In genomic region chr7:149818536-149818840, GRCh38 we compare ENCODE assay signal across 30 cellular contexts. TPM values are rescaled to one million over a fixed set of nuclear protein-coding genes. Genes with fewer than 3 reads are reported as not detected.
"Had no signal": no experiment of that assay in that cellular context is flagged by ENCODE, and none has a peak within 500 bp of the region (broad histone marks: within the 10 kb centered on the region; RNA-seq: fewer than 3 reads in every experiment).

No MANE protein-coding gene starts in this region.

- H3K36me3 ChIP-seq: brain microvascular endothelial cell, esophagus muscularis mucosa, transverse colon, WERI-Rb-1 had no signal

- DNase-seq: activated CD4-positive, alpha-beta memory T cell treated with anti-CD3 and anti-CD28 coated beads for 36 hours; activated CD4-positive, alpha-beta T cell treated with anti-CD3 and anti-CD28 coated beads for 48 hours; activated CD8-positive, alpha-beta memory T cell treated with anti-CD3 and anti-CD28 coated beads, Interleukin-2, amount 50 U/mL, for 48 hours; activated gamma-delta T cell; activated naive CD4-positive, alpha-beta T cell treated with anti-CD3 and anti-CD28 coated beads, Interleukin-2, amount 10 ng/mL, durations not matched to agents 7 days and 5 days; activated naive CD8-positive, alpha-beta T cell treated with anti-CD3 and anti-CD28 coated beads, Interleukin-2, amount 10 ng/mL, durations not matched to agents 7 days and 5 days; activated T-cell treated with anti-CD3 and anti-CD28 coated beads, Interleukin-2, amount 50 U/mL, for 24 hours; brain microvascular endothelial cell; caudate nucleus; endodermal cell; foreskin melanocyte; mesenchymal stem cell; natural killer cell; stimulated activated CD4-positive, alpha-beta T cell treated with anti-CD3 and anti-CD28 coated beads, Interleukin-15, amount 100 ng/mL, for 24 hours; stimulated activated CD4-positive, alpha-beta T cell treated with anti-CD3 and anti-CD28 coated beads, Interleukin-2, amount 100 ng/mL, for 24 hours; stimulated activated naive B cell treated with anti-CD40 and anti-IgM and Interleukin-4, amounts not matched to agents 10 μg/mL and 1 μg/mL and 100 μg/mL, for 72 hours; T-helper 17 cell; T1000; testis; transverse colon had no signal

- H3K4me2 ChIP-seq: smooth muscle cell had no signal

- FAIRE-seq: astrocyte, islet of Langerhans, urothelium cell line had no signal

- H3K4me1 ChIP-seq: esophagus muscularis mucosa, testis had no signal

- H3K27me3 ChIP-seq: brain microvascular endothelial cell, testis, transverse colon had no signal

- H3K27me3 Mint-ChIP-seq: activated CD4-positive, alpha-beta memory T cell treated with anti-CD3 and anti-CD28 coated beads for 36 hours; activated naive CD4-positive, alpha-beta T cell treated with anti-CD3 and anti-CD28 coated beads, Interleukin-2, amount 10 ng/mL, durations not matched to agents 7 days and 5 days; activated naive CD8-positive, alpha-beta T cell treated with anti-CD3 and anti-CD28 coated beads, Interleukin-2, amount 10 ng/mL, durations not matched to agents 7 days and 5 days; activated T-cell treated with anti-CD3 and anti-CD28 coated beads, Interleukin-2, amount 50 U/mL, for 24 hours; dendritic cell treated with granulocyte-macrophage colony-stimulating factor and Interleukin-4, amounts not matched to agents 40 ng/mL and 50 ng/mL, for 4 days; T-helper 17 cell had no signal

- ATAC-seq: activated CD4-positive, CD25-positive, alpha-beta regulatory T cell treated with anti-CD3 and anti-CD28 coated beads, Interleukin-2, amount 50 U/mL, for 24 hours; natural killer cell; stimulated activated naive B cell treated with anti-CD40 and anti-IgM and Interleukin-4, amounts not matched to agents 10 μg/mL and 1 μg/mL and 100 μg/mL, for 72 hours; T-helper 17 cell had no signal

- H3K9me3 Mint-ChIP-seq: activated CD4-positive, alpha-beta memory T cell treated with anti-CD3 and anti-CD28 coated beads for 36 hours; activated naive CD4-positive, alpha-beta T cell treated with anti-CD3 and anti-CD28 coated beads, Interleukin-2, amount 10 ng/mL, durations not matched to agents 7 days and 5 days; activated naive CD8-positive, alpha-beta T cell treated with anti-CD3 and anti-CD28 coated beads, Interleukin-2, amount 10 ng/mL, durations not matched to agents 7 days and 5 days; activated T-cell treated with anti-CD3 and anti-CD28 coated beads, Interleukin-2, amount 50 U/mL, for 24 hours; dendritic cell treated with granulocyte-macrophage colony-stimulating factor and Interleukin-4, amounts not matched to agents 40 ng/mL and 50 ng/mL, for 4 days; natural killer cell; stimulated activated naive B cell treated with anti-CD40 and anti-IgM and Interleukin-4, amounts not matched to agents 10 μg/mL and 1 μg/mL and 100 μg/mL, for 72 hours had no signal

- H3K36me3 Mint-ChIP-seq: activated CD4-positive, alpha-beta memory T cell treated with anti-CD3 and anti-CD28 coated beads for 36 hours; activated naive CD4-positive, alpha-beta T cell treated with anti-CD3 and anti-CD28 coated beads, Interleukin-2, amount 10 ng/mL, durations not matched to agents 7 days and 5 days; activated naive CD8-positive, alpha-beta T cell treated with anti-CD3 and anti-CD28 coated beads, Interleukin-2, amount 10 ng/mL, durations not matched to agents 7 days and 5 days; natural killer cell; stimulated activated naive B cell treated with anti-CD40 and anti-IgM and Interleukin-4, amounts not matched to agents 10 μg/mL and 1 μg/mL and 100 μg/mL, for 72 hours had no signal

- H3K4me3 ChIP-seq: esophagus muscularis mucosa, smooth muscle cell, testis, transverse colon had no signal

- H3K27ac ChIP-seq: brain microvascular endothelial cell, esophagus muscularis mucosa, testis, transverse colon had no signal

- H3K27ac Mint-ChIP-seq: activated CD4-positive, alpha-beta memory T cell treated with anti-CD3 and anti-CD28 coated beads for 36 hours; activated naive CD4-positive, alpha-beta T cell treated with anti-CD3 and anti-CD28 coated beads, Interleukin-2, amount 10 ng/mL, durations not matched to agents 7 days and 5 days; activated naive CD8-positive, alpha-beta T cell treated with anti-CD3 and anti-CD28 coated beads, Interleukin-2, amount 10 ng/mL, durations not matched to agents 7 days and 5 days; activated T-cell treated with anti-CD3 and anti-CD28 coated beads, Interleukin-2, amount 50 U/mL, for 24 hours; dendritic cell treated with granulocyte-macrophage colony-stimulating factor and Interleukin-4, amounts not matched to agents 40 ng/mL and 50 ng/mL, for 4 days; endodermal cell; natural killer cell; stimulated activated naive B cell treated with anti-CD40 and anti-IgM and Interleukin-4, amounts not matched to agents 10 μg/mL and 1 μg/mL and 100 μg/mL, for 72 hours; T-helper 17 cell had no signal

- H3K4me1 Mint-ChIP-seq: activated naive CD4-positive, alpha-beta T cell treated with anti-CD3 and anti-CD28 coated beads, Interleukin-2, amount 10 ng/mL, durations not matched to agents 7 days and 5 days; activated naive CD8-positive, alpha-beta T cell treated with anti-CD3 and anti-CD28 coated beads, Interleukin-2, amount 10 ng/mL, durations not matched to agents 7 days and 5 days; endodermal cell; natural killer cell; T-helper 17 cell had no signal

- H3K9me3 ChIP-seq: esophagus muscularis mucosa, testis, transverse colon had no signal

- H3K4me3 Mint-ChIP-seq: activated CD4-positive, alpha-beta memory T cell treated with anti-CD3 and anti-CD28 coated beads for 36 hours; activated naive CD4-positive, alpha-beta T cell treated with anti-CD3 and anti-CD28 coated beads, Interleukin-2, amount 10 ng/mL, durations not matched to agents 7 days and 5 days; activated naive CD8-positive, alpha-beta T cell treated with anti-CD3 and anti-CD28 coated beads, Interleukin-2, amount 10 ng/mL, durations not matched to agents 7 days and 5 days; activated T-cell treated with anti-CD3 and anti-CD28 coated beads, Interleukin-2, amount 50 U/mL, for 24 hours; dendritic cell treated with granulocyte-macrophage colony-stimulating factor and Interleukin-4, amounts not matched to agents 40 ng/mL and 50 ng/mL, for 4 days; endodermal cell; natural killer cell; stimulated activated naive B cell treated with anti-CD40 and anti-IgM and Interleukin-4, amounts not matched to agents 10 μg/mL and 1 μg/mL and 100 μg/mL, for 72 hours; T-helper 17 cell had no signal

RNA-seq across cellular contexts. Expression of gene ZNF467, which starts 45.1 kb away (rescaled TPM):
- total RNA-seq: activated CD8-positive, alpha-beta memory T cell treated with anti-CD3 and anti-CD28 coated beads for 36 hours; osteoblast had no signal
